ENCODE assay signal across 1 cellular context in genomic region chr3:47007482-47008257, GRCh38.
TF ChIP-seq lines count a peak whose summit lies in the region.

No MANE protein-coding gene starts in this region.

TF ChIP-seq in HepG2, 621 proteins besides CTCF, POLR2A, EP300 and RAD21:
- TF ChIP-seq AGO2 (optimal IDR thresholded peaks at IDR 0.05; ENCODE audit: low read depth, low read length) (peak; percentile 60), HHEX (CRISPR knock-in tag; IDR thresholded peaks at IDR 0.05) (no peak), MAFK (conservative IDR thresholded peaks at IDR 0.05 in 1 of 2, IDR thresholded peaks at IDR 0.05 in 1 of 2; ENCODE audit: low read length in 2 of 2) (no peak), ZNF17 (CRISPR knock-in tag; IDR thresholded peaks at IDR 0.05) (no peak), TBL1XR1 (IDR thresholded peaks at IDR 0.05; ENCODE audit: borderline replicate concordance, low read length, partially characterized antibody) (no peak)
